In genomic region chr15:98647026-98647773, GRCh38 we compare ENCODE assay signal across 8 cellular contexts. TPM values are rescaled to one million over a fixed set of nuclear protein-coding genes. Genes with fewer than 3 reads are reported as not detected.
A peak's percentile ranks its signal among the peaks of the same experiment; 100 is the strongest.
DNase-seq lines count a peak whose midpoint lies in the region; ATAC-seq and TF ChIP-seq lines count a peak whose summit lies in the region.

No MANE protein-coding gene starts in this region.

- H3K9me3 ChIP-seq in left lung, result no peaks in the 10 kb centered on the region

- H3K36me3 ChIP-seq in left lung, result no peaks in the 10 kb centered on the region

- intact Hi-C loops in left lung (cut with DNase I), result no loop called here

- ATAC-seq in HG02759 (IDR thresholded peaks at IDR 0.05; ENCODE audit: unreplicated experiment), result peak; percentile 58
- ATAC-seq in left lung, result peak; percentile 68

- DNase-seq in DMS 273 (lab: John Stamatoyannopoulos, UW; ENCODE audit: unreplicated experiment) (peak; percentile 91), DMS 273 treated with DMSO at 0.1 percent for 48 hours (lab: John Stamatoyannopoulos, UW) (no peak), NCI-H2171 treated with DMSO at 0.1 percent for 48 hours (lab: John Stamatoyannopoulos, UW) (peak; percentile 82), dedifferentiated amniotic fluid mesenchymal stem cell (ENCODE audit: extremely low spot score) (peak; percentile 42), left lung (peak; percentile 69 to 91)
- DNase-seq in activated CD4-positive, alpha-beta T cell treated with anti-CD3 and anti-CD28 coated beads for 4 hours, result peak; percentile 63 to 71
- peak; percentile 44 to 63 for DNase-seq in stimulated activated CD4-positive, alpha-beta T cell treated with anti-CD3 and anti-CD28 coated beads, Interleukin-4, amount 100 ng/mL, for 48 hours (ENCODE audit: low read depth in 2 of 2)

- H3K4me1 ChIP-seq in left lung, result peaks cover 0 to 22% of the 10 kb centered on the region in 2 donors

- TF ChIP-seq CTCF in left lung (IDR thresholded peaks at IDR 0.05), result peak; percentile 50 to 59

- peak overlapping the region; percentile 62 to 86 for H3K4me3 ChIP-seq in left lung

- peaks cover 5 to 62% of the 10 kb centered on the region in 2 donors for H3K27me3 ChIP-seq in left lung

- peak overlapping the region; percentile 48 to 89 for H3K27ac ChIP-seq in left lung

RNA-seq across cellular contexts. Expression of gene IGF1R, which starts 1.1 kb away (rescaled TPM):
- 10 to 100 TPM; 38.7 to 41.0 TPM for total RNA-seq in left lung
